ENCODE assay signal across 8 cellular contexts in the genomic region with DNA sequence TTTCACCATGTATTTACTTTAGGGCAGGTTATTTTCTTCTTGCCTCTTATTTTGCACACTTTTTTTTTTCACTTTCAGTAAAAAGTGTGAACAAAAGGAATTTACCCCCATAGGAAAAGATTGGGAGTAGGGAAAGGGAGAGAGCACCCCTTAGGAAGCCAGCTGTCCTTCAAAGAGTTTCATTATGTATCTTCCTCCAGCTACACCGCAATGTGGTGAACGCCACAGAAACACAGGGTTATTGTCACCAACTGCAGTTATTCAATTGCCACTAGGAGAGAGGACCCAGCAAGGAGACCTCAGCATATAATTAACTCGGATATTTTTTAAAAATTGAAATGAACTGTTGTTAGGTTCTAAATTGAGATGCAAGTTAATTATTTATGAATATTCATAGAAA.
A peak's percentile ranks its signal among the peaks of the same experiment; 100 is the strongest.
DNase-seq lines count a peak whose midpoint lies in the region; ATAC-seq and TF ChIP-seq lines count a peak whose summit lies in the region.

No MANE protein-coding gene starts in this region.

- H3K4me1 ChIP-seq in A673 (ENCODE audit: insufficient read depth, low read length, poor library complexity, severe bottlenecking): peaks cover 13% of the 10 kb centered on the region
- H3K4me1 ChIP-seq in HAP-1: peaks cover 18% of the 10 kb centered on the region

- no peak overlapping the region for H3K4me3 Mint-ChIP-seq in activated naive CD8-positive, alpha-beta T cell treated with anti-CD3 and anti-CD28 coated beads for 36 hours
- no peak overlapping the region for H3K4me3 Mint-ChIP-seq in activated T-cell treated with anti-CD3 and anti-CD28 coated beads, Interleukin-2, amount 50 U/mL, for 24 hours

- peaks cover 6% of the 10 kb centered on the region for H3K27me3 Mint-ChIP-seq in activated naive CD8-positive, alpha-beta T cell treated with anti-CD3 and anti-CD28 coated beads for 36 hours
- H3K27me3 Mint-ChIP-seq in activated T-cell treated with anti-CD3 and anti-CD28 coated beads, Interleukin-2, amount 50 U/mL, for 24 hours: peaks cover 16% of the 10 kb centered on the region

- no peaks in the 10 kb centered on the region for H3K36me3 Mint-ChIP-seq in activated naive CD8-positive, alpha-beta T cell treated with anti-CD3 and anti-CD28 coated beads for 36 hours
- H3K36me3 Mint-ChIP-seq in activated T-cell treated with anti-CD3 and anti-CD28 coated beads, Interleukin-2, amount 50 U/mL, for 24 hours (ENCODE audit: low read depth): no peaks in the 10 kb centered on the region

- no peaks in the 10 kb centered on the region for H3K27me3 ChIP-seq in A673 (replicated peaks; ENCODE audit: insufficient read depth, low read depth, low read length, poor library complexity)
- H3K27me3 ChIP-seq in HAP-1 (ENCODE audit: low read depth): no peaks in the 10 kb centered on the region

- no peak overlapping the region for H3K27ac ChIP-seq in A673 (ENCODE audit: low read depth, low read length, poor library complexity, severe bottlenecking)

- intact Hi-C loops in A673 (cut with micrococcal nuclease; ENCODE audit: unreplicated experiment): loop anchor here (10.0 kb wide), 1 partner anchor 1424 kb away; no protein-coding TSS in a partner anchor

- POLR2A ChIA-PET in A673 (lab: Charles Lee; ENCODE audit: low non-redundant PET): interaction anchor here (0.5 to 0.7 kb wide), 2 partner anchors 233 to 698 kb away, joined by 3 to 7 read pairs; no protein-coding TSS in a partner anchor

- CTCF ChIA-PET in A673 (lab: Charles Lee): interaction anchor here (0.7 to 1.1 kb wide), 3 partner anchors 15 to 688 kb away, joined by 3 to 11 read pairs (median 3); no protein-coding TSS in a partner anchor

- H3K9me3 ChIP-seq in A673 (ENCODE audit: low read depth, low read length, poor library complexity, severe bottlenecking) (no peaks in the 10 kb centered on the region), HAP-1 (no peaks in the 10 kb centered on the region)

- peak overlapping the region; percentile 27 for H3K4me3 ChIP-seq in A673 (ENCODE audit: low read depth, low read length, poor library complexity, severe bottlenecking)
- H3K4me3 ChIP-seq in retinal pigment epithelial cell (ENCODE audit: low read length): peak overlapping the region; percentile 44
- no peak overlapping the region for H3K4me3 ChIP-seq in HAP-1

- no peaks in the 10 kb centered on the region for H3K9me3 Mint-ChIP-seq in activated naive CD8-positive, alpha-beta T cell treated with anti-CD3 and anti-CD28 coated beads for 36 hours
- no peaks in the 10 kb centered on the region for H3K9me3 Mint-ChIP-seq in activated T-cell treated with anti-CD3 and anti-CD28 coated beads, Interleukin-2, amount 50 U/mL, for 24 hours

- in situ Hi-C loops in HAP-1 (cut with MboI; ENCODE audit: low sequenced_read_pairs): no loop called here

- no peak for DNase-seq in A673 (ENCODE audit: low spot score)
- DNase-seq in activated naive CD8-positive, alpha-beta T cell treated with anti-CD3 and anti-CD28 coated beads for 36 hours: peak; percentile 1
- no peak for DNase-seq in retinal pigment epithelial cell (ENCODE audit: low read depth)
- no peak for DNase-seq in DMS153 (lab: John Stamatoyannopoulos, UW)
- no peak for DNase-seq in HAP-1 (ENCODE audit: low spot score in 2 of 2)
- no peak for DNase-seq in activated T-cell treated with anti-CD3 and anti-CD28 coated beads, Interleukin-2, amount 50 U/mL, for 24 hours

- BruUV-seq in A673 (replicated peaks; lab: Mats Ljungman, UMichigan): no TSS peak

- H3K4me1 Mint-ChIP-seq in activated naive CD8-positive, alpha-beta T cell treated with anti-CD3 and anti-CD28 coated beads for 36 hours: no peaks in the 10 kb centered on the region
- peaks cover 4% of the 10 kb centered on the region for H3K4me1 Mint-ChIP-seq in activated T-cell treated with anti-CD3 and anti-CD28 coated beads, Interleukin-2, amount 50 U/mL, for 24 hours (ENCODE audit: low read depth)

- H3K36me3 ChIP-seq in A673 (ENCODE audit: insufficient read depth, low read length, poor library complexity, severe bottlenecking) (no peaks in the 10 kb centered on the region), HAP-1 (replicated peaks) (no peaks in the 10 kb centered on the region)

- no peak overlapping the region for H3K27ac Mint-ChIP-seq in activated naive CD8-positive, alpha-beta T cell treated with anti-CD3 and anti-CD28 coated beads for 36 hours
- H3K27ac Mint-ChIP-seq in activated T-cell treated with anti-CD3 and anti-CD28 coated beads, Interleukin-2, amount 50 U/mL, for 24 hours: no peak overlapping the region

- TF ChIP-seq CTCF in A673 (conservative IDR thresholded peaks at IDR 0.05; ENCODE audit: low read depth, low read length) (no peak), retinal pigment epithelial cell (conservative IDR thresholded peaks at IDR 0.05; ENCODE audit: low read depth, low read length) (no peak)

- ATAC-seq in GM19351 (IDR thresholded peaks at IDR 0.05; ENCODE audit: unreplicated experiment): peak; percentile 59
- peak; percentile 76 for ATAC-seq in HG03354 (IDR thresholded peaks at IDR 0.05; ENCODE audit: poor library complexity, severe bottlenecking, unreplicated experiment)
